In the genomic region with DNA sequence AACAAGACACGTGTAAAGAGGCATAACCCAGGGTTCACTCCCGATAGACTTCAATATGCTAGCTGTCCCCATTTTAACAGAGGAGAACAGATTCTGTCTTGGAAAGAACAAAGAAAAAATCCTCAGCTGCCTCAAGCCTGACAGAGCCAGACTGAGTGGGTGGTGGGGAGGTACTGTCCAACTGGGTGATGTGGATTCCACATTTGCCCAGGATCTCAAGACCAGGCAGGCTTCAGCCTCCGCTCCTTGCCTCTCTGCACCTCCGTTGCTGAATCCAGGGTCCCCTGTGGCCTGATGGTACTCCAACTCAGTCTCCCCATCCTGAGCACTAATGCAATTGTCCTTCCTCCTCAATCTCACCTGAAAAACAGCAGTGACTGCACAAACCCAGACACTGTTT, we compare ENCODE assay signal across 7 cellular contexts.
"Had no signal": no experiment of that assay in that cellular context is flagged by ENCODE, and none has a peak within 500 bp of the region (broad histone marks: within the 10 kb centered on the region; RNA-seq: fewer than 3 reads in every experiment).

No MANE protein-coding gene starts in this region.

- FAIRE-seq: H54, HTR-8/SVneo, K562 had no signal

- H3K4me3 ChIP-seq: K562 had no signal

- ATAC-seq: K562 had no signal

- H3K27ac Mint-ChIP-seq: H9 had no signal

- H3K4me3 Mint-ChIP-seq: H9 had no signal

- DNase-seq: GOT3, H9, HCEC 1CT, IMR-90 had no signal
